21 cellular contexts compared by ENCODE assay signal in genomic region chr5:170643591-170643990, GRCh38.
A peak's percentile ranks its signal among the peaks of the same experiment; 100 is the strongest.
DNase-seq lines count a peak whose midpoint lies in the region; ATAC-seq, FAIRE-seq and TF ChIP-seq lines count a peak whose summit lies in the region.
"Had no signal": no experiment of that assay in that cellular context is flagged by ENCODE, and none has a peak within 500 bp of the region (broad histone marks: within the 10 kb centered on the region; RNA-seq: fewer than 3 reads in every experiment).

No MANE protein-coding gene starts in this region.

- H3K27me3 ChIP-seq in bronchial epithelial cell (ENCODE audit: control insufficient read depth, insufficient read depth, low read length) (no peaks in the 10 kb centered on the region), endodermal cell (ENCODE audit: control insufficient read depth, insufficient read depth, low read length, poor library complexity, severe bottlenecking) (no peaks in the 10 kb centered on the region), sigmoid colon (peaks cover 0 to 21% (median 0%) of the 10 kb centered on the region in 3 donors), upper lobe of left lung (no peaks in the 10 kb centered on the region)
- H3K27me3 ChIP-seq: BLaER1 had no signal

- no peaks in the 10 kb centered on the region for H3K9me3 Mint-ChIP-seq in endodermal cell
- H3K9me3 Mint-ChIP-seq: CD14-positive monocyte; CD4-positive, alpha-beta memory T cell had no signal

- H3K27ac ChIP-seq in endodermal cell (ENCODE audit: low read depth, low read length) (no peak overlapping the region), sigmoid colon (no peak overlapping the region), upper lobe of left lung (no peak overlapping the region)
- H3K27ac ChIP-seq: BLaER1, GM23248, HL-60 had no signal

- no peak overlapping the region for H3K4me3 Mint-ChIP-seq in endodermal cell
- H3K4me3 Mint-ChIP-seq: CD14-positive monocyte; CD4-positive, alpha-beta memory T cell had no signal

- no peak overlapping the region for H3K4me3 ChIP-seq in bronchial epithelial cell (ENCODE audit: low read depth, low read length)
- H3K4me3 ChIP-seq in endodermal cell (ENCODE audit: low read length) = no peak overlapping the region
- H3K4me3 ChIP-seq in sigmoid colon = no peak overlapping the region
- H3K4me3 ChIP-seq in upper lobe of left lung = no peak overlapping the region
- H3K4me3 ChIP-seq: BLaER1, GM23248 had no signal

- H3K27ac Mint-ChIP-seq in endodermal cell = no peak overlapping the region
- H3K27ac Mint-ChIP-seq: CD14-positive monocyte; CD4-positive, alpha-beta memory T cell had no signal

- peak; percentile 68 for FAIRE-seq in bronchial epithelial cell (lab: Jason Lieb, UNC)
- FAIRE-seq: GM12892, GM18507, H54 had no signal

- intact Hi-C loops in sigmoid colon (cut with DNase I) = no loop called here

- H3K4me1 ChIP-seq in endodermal cell (ENCODE audit: control insufficient read depth, insufficient read depth, low read length) = no peaks in the 10 kb centered on the region
- no peaks in the 10 kb centered on the region for H3K4me1 ChIP-seq in sigmoid colon
- peaks cover 0 to 2% (median 0%) of the 10 kb centered on the region in 4 donors for H3K4me1 ChIP-seq in upper lobe of left lung

- peaks cover 5% of the 10 kb centered on the region for H3K27me3 Mint-ChIP-seq in endodermal cell (ENCODE audit: insufficient read depth)

- TF ChIP-seq EP300 in sigmoid colon (IDR thresholded peaks at IDR 0.05) (no peak), upper lobe of left lung (IDR thresholded peaks at IDR 0.05) (no peak)

- H3K9me3 ChIP-seq in endodermal cell (ENCODE audit: control insufficient read depth, low read length) (no peaks in the 10 kb centered on the region), sigmoid colon (no peaks in the 10 kb centered on the region), upper lobe of left lung (no peaks in the 10 kb centered on the region)
- H3K9me3 ChIP-seq: BLaER1 had no signal

- 75 to 77% methylated on average over 2 to 6 of the region's 6 CpGs for WGBS in endodermal cell (ENCODE audit: insufficient coverage in 1 of 2, insufficient read length in 1 of 2), 2 experiments
- WGBS in sigmoid colon, 2 donors = 46 to 57% methylated on average over 6 of the region's 6 CpGs
- 76 to 85% methylated on average over 4 to 5 of the region's 6 CpGs for WGBS in upper lobe of left lung, 2 donors

- no peak for TF ChIP-seq POLR2A in sigmoid colon (IDR thresholded peaks at IDR 0.05)
- no peak for TF ChIP-seq POLR2A in upper lobe of left lung (IDR thresholded peaks at IDR 0.05)

- peaks cover 2% of the 10 kb centered on the region for H3K4me1 Mint-ChIP-seq in endodermal cell

- no peak for ATAC-seq in upper lobe of left lung (ENCODE audit: low FRiP score in 2 of 2)

- peak; percentile 31 for DNase-seq in activated effector memory CD4-positive, alpha-beta T cell treated with anti-CD3 and anti-CD28 coated beads, Interleukin-2, amount 50 U/mL, for 16 hours
- DNase-seq in activated effector memory CD4-positive, alpha-beta T cell treated with Interleukin-2 at 50 U/mL for 16 hours = no peak
- DNase-seq in bronchial epithelial cell (ENCODE audit: low read depth) (no peak), endodermal cell (peak; percentile 6), sigmoid colon (peak; percentile 49), upper lobe of left lung (no peak), iPS-NIHi7 (ENCODE audit: extremely low spot score) (no peak), SW480 (ENCODE audit: low spot score) (no peak)
- DNase-seq: 8988T; CD4-positive, alpha-beta memory T cell; DMS153; DMS79; GDM1; GM23248; HCEC 1CT had no signal

- TF ChIP-seq CTCF in bronchial epithelial cell (IDR thresholded peaks at IDR 0.05; ENCODE audit: insufficient read depth, low read length, severe bottlenecking) (no peak), endodermal cell (conservative IDR thresholded peaks at IDR 0.05) (no peak), sigmoid colon (IDR thresholded peaks at IDR 0.05) (no peak), upper lobe of left lung (IDR thresholded peaks at IDR 0.05) (no peak)

- H3K36me3 ChIP-seq in bronchial epithelial cell (ENCODE audit: control insufficient read depth, insufficient read depth, low read length) (no peaks in the 10 kb centered on the region), endodermal cell (ENCODE audit: control insufficient read depth, insufficient read depth, low read length) (no peaks in the 10 kb centered on the region), sigmoid colon (no peaks in the 10 kb centered on the region), upper lobe of left lung (no peaks in the 10 kb centered on the region)
- H3K36me3 ChIP-seq: BLaER1 had no signal

- no peaks in the 10 kb centered on the region for H3K36me3 Mint-ChIP-seq in endodermal cell (ENCODE audit: low read depth)
- H3K36me3 Mint-ChIP-seq: CD14-positive monocyte; CD4-positive, alpha-beta memory T cell had no signal

- no peak overlapping the region for H3K9ac ChIP-seq in endodermal cell (ENCODE audit: extremely low read depth, low read length, poor library complexity, severe bottlenecking)
- H3K9ac ChIP-seq: BLaER1, GM23248 had no signal

Comparison
In these comparisons a context has a peak if more than half of its experiments do, and no peak if none do; other contexts are left out.
1. DNase-seq: peak in activated effector memory CD4-positive, alpha-beta T cell treated with anti-CD3 and anti-CD28 coated beads, Interleukin-2, amount 50 U/mL, for 16 hours (single experiment), endodermal cell (single experiment) and sigmoid colon (single experiment); none in activated effector memory CD4-positive, alpha-beta T cell treated with Interleukin-2 at 50 U/mL for 16 hours (single experiment), bronchial epithelial cell (single experiment), upper lobe of left lung (0 of 2), iPS-NIHi7 (single experiment) and SW480 (single experiment).